Comparison of ENCODE assay signal across 1 cellular context in genomic region chr15:100334905-100335304, GRCh38.
TF ChIP-seq lines count a peak whose summit lies in the region.

No MANE protein-coding gene starts in this region.

TF ChIP-seq in WTC11, 78 proteins besides CTCF, POLR2A, EP300 and RAD21 (continued from another document):
- no peak for TF ChIP-seq ZNF281 (CRISPR knock-in tag; IDR thresholded peaks at IDR 0.05)
- TF ChIP-seq, protein P1, sequence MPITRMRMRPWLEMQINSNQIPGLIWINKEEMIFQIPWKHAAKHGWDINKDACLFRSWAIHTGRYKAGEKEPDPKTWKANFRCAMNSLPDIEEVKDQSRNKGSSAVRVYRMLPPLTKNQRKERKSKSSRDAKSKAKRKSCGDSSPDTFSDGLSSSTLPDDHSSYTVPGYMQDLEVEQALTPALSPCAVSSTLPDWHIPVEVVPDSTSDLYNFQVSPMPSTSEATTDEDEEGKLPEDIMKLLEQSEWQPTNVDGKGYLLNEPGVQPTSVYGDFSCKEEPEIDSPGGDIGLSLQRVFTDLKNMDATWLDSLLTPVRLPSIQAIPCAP (CRISPR knock-in tag; IDR thresholded peaks at IDR 0.05), result no peak
TF ChIP-seq in WTC11: peak in this region for 0.
